ENCODE assay signal across 1 cellular context in the genomic region with DNA sequence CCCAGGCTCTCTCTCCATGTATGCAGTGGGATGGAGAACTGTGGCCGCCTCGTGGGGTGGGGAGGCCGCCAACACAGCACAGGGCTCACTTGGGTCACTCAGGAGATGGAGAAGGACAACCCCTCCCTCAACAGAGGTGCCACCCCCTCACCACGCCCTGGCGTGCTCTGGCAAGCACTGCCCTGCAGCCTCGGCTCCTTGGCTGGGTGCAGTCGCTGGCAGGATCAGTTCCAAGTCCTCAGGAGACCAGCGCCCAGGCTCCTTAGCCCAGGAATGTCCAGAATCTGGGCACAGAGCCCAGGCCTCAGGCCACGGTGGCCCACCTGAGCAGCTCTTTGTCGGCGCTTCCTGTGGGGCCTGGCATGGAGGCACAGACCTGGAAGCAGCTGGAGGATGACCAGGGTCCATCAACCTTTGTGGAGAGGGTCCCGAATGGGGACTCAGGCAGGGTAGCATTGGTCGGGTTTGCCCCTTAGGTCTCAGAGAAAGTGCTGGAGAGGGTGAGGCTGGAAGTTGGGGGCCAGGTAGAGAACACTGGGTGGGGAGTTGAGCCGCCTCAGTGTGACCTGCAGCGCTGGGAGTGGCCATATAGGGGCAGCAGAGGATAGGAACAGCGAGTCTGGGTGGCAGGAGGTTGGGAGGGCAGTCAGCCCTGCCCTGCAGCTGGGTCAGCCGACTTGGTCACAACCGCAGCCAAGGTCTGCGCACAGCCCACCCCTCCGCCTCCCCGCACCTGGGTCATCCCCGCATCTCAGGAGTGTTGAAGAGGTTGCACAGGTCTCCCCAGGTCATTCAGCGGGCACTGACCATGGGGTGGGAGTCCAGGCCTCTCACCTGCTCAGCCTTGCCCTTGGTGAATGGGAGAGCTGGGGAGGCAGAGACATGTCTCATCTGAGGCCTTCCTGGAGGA.
TF ChIP-seq lines count a peak whose summit lies in the region.

No MANE protein-coding gene starts in this region.

TF ChIP-seq in HepG2, 621 proteins besides CTCF, POLR2A, EP300 and RAD21 (continued from another document and continues in another):
- TF ChIP-seq, protein P1, sequence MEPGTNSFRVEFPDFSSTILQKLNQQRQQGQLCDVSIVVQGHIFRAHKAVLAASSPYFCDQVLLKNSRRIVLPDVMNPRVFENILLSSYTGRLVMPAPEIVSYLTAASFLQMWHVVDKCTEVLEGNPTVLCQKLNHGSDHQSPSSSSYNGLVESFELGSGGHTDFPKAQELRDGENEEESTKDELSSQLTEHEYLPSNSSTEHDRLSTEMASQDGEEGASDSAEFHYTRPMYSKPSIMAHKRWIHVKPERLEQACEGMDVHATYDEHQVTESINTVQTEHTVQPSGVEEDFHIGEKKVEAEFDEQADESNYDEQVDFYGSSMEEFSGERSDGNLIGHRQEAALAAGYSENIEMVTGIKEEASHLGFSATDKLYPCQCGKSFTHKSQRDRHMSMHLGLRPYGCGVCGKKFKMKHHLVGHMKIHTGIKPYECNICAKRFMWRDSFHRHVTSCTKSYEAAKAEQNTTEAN (CRISPR knock-in tag; conservative IDR thresholded peaks at IDR 0.05): no peak
- TF ChIP-seq MEF2D (CRISPR knock-in tag; IDR thresholded peaks at IDR 0.05) (no peak), ZNF768 (CRISPR knock-in tag; IDR thresholded peaks at IDR 0.05) (no peak), FOXK2 (IDR thresholded peaks at IDR 0.05) (no peak), KDM3A (CRISPR knock-in tag; IDR thresholded peaks at IDR 0.05; ENCODE audit: low read depth) (no peak), NFYC (CRISPR knock-in tag; IDR thresholded peaks at IDR 0.05) (no peak), CEBPG (CRISPR knock-in tag; IDR thresholded peaks at IDR 0.05) (no peak), SRY (CRISPR knock-in tag; IDR thresholded peaks at IDR 0.05) (0 out of 2 replicates have a peak, but pooled peaks have one; percentile 43), ZNF460 (CRISPR knock-in tag; IDR thresholded peaks at IDR 0.05; ENCODE audit: borderline replicate concordance) (no peak), KDM5B (CRISPR knock-in tag; IDR thresholded peaks at IDR 0.05; ENCODE audit: borderline replicate concordance) (0 out of 2 replicates have a peak, but pooled peaks have one; percentile 62), JUN (CRISPR knock-in tag; IDR thresholded peaks at IDR 0.05) (no peak), ZNF281 (CRISPR knock-in tag; IDR thresholded peaks at IDR 0.05; ENCODE audit: borderline replicate concordance) (no peak), ZNF383 (CRISPR knock-in tag; IDR thresholded peaks at IDR 0.05; ENCODE audit: borderline replicate concordance) (no peak), ZBTB10 (CRISPR knock-in tag; IDR thresholded peaks at IDR 0.05; ENCODE audit: borderline replicate concordance) (no peak), RFXAP (CRISPR knock-in tag; IDR thresholded peaks at IDR 0.05; ENCODE audit: borderline replicate concordance) (no peak), SP1 (IDR thresholded peaks at IDR 0.05) (no peak), SP1 (CRISPR knock-in tag; IDR thresholded peaks at IDR 0.05) (no peak), HCFC1 (IDR thresholded peaks at IDR 0.05; ENCODE audit: low read depth, low read length) (no peak), ZNF225 (CRISPR knock-in tag; IDR thresholded peaks at IDR 0.05) (no peak; the same call in 1 of the 2 replicates), ZSCAN30 (CRISPR knock-in tag; IDR thresholded peaks at IDR 0.05) (no peak), ZNF790 (CRISPR knock-in tag; IDR thresholded peaks at IDR 0.05; ENCODE audit: borderline replicate concordance) (no peak), GABPB1 (CRISPR knock-in tag; IDR thresholded peaks at IDR 0.05) (no peak), BHLHE40 (IDR thresholded peaks at IDR 0.05; ENCODE audit: low read length) (no peak), RNF2 (conservative IDR thresholded peaks at IDR 0.05; ENCODE audit: low read depth) (no peak), SMARCE1 (IDR thresholded peaks at IDR 0.05; ENCODE audit: borderline replicate concordance) (no peak), TOPORS (CRISPR knock-in tag; IDR thresholded peaks at IDR 0.05) (no peak), NPAS2 (CRISPR knock-in tag; IDR thresholded peaks at IDR 0.05; ENCODE audit: borderline replicate concordance) (no peak), ZNF747 (CRISPR knock-in tag; IDR thresholded peaks at IDR 0.05; ENCODE audit: borderline replicate concordance) (no peak), ZNF337 (CRISPR knock-in tag; IDR thresholded peaks at IDR 0.05; ENCODE audit: borderline replicate concordance, low read depth) (no peak), TAF1 (CRISPR knock-in tag; IDR thresholded peaks at IDR 0.05) (no peak), ZNF782 (CRISPR knock-in tag; IDR thresholded peaks at IDR 0.05; ENCODE audit: borderline replicate concordance) (no peak), FOXJ3 (CRISPR knock-in tag; IDR thresholded peaks at IDR 0.05; ENCODE audit: borderline replicate concordance) (no peak), YEATS2 (CRISPR knock-in tag; IDR thresholded peaks at IDR 0.05; ENCODE audit: borderline replicate concordance) (peak; percentile 52; the same call in 1 of the 2 replicates), ZNF280D (CRISPR knock-in tag; IDR thresholded peaks at IDR 0.05) (no peak), THAP7 (CRISPR knock-in tag; IDR thresholded peaks at IDR 0.05) (no peak), KLF16 (CRISPR knock-in tag; IDR thresholded peaks at IDR 0.05) (no peak)
- TF ChIP-seq, protein P2, sequence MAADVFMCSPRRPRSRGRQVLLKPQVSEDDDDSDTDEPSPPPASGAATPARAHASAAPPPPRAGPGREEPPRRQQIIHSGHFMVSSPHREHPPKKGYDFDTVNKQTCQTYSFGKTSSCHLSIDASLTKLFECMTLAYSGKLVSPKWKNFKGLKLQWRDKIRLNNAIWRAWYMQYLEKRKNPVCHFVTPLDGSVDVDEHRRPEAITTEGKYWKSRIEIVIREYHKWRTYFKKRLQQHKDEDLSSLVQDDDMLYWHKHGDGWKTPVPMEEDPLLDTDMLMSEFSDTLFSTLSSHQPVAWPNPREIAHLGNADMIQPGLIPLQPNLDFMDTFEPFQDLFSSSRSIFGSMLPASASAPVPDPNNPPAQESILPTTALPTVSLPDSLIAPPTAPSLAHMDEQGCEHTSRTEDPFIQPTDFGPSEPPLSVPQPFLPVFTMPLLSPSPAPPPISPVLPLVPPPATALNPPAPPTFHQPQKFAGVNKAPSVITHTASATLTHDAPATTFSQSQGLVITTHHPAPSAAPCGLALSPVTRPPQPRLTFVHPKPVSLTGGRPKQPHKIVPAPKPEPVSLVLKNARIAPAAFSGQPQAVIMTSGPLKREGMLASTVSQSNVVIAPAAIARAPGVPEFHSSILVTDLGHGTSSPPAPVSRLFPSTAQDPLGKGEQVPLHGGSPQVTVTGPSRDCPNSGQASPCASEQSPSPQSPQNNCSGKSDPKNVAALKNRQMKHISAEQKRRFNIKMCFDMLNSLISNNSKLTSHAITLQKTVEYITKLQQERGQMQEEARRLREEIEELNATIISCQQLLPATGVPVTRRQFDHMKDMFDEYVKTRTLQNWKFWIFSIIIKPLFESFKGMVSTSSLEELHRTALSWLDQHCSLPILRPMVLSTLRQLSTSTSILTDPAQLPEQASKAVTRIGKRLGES (CRISPR knock-in tag; IDR thresholded peaks at IDR 0.05; ENCODE audit: borderline replicate concordance): no peak
- TF ChIP-seq, protein P3, sequence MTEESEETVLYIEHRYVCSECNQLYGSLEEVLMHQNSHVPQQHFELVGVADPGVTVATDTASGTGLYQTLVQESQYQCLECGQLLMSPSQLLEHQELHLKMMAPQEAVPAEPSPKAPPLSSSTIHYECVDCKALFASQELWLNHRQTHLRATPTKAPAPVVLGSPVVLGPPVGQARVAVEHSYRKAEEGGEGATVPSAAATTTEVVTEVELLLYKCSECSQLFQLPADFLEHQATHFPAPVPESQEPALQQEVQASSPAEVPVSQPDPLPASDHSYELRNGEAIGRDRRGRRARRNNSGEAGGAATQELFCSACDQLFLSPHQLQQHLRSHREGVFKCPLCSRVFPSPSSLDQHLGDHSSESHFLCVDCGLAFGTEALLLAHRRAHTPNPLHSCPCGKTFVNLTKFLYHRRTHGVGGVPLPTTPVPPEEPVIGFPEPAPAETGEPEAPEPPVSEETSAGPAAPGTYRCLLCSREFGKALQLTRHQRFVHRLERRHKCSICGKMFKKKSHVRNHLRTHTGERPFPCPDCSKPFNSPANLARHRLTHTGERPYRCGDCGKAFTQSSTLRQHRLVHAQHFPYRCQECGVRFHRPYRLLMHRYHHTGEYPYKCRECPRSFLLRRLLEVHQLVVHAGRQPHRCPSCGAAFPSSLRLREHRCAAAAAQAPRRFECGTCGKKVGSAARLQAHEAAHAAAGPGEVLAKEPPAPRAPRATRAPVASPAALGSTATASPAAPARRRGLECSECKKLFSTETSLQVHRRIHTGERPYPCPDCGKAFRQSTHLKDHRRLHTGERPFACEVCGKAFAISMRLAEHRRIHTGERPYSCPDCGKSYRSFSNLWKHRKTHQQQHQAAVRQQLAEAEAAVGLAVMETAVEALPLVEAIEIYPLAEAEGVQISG (CRISPR knock-in tag; IDR thresholded peaks at IDR 0.05): no peak
- TF ChIP-seq, protein P4, sequence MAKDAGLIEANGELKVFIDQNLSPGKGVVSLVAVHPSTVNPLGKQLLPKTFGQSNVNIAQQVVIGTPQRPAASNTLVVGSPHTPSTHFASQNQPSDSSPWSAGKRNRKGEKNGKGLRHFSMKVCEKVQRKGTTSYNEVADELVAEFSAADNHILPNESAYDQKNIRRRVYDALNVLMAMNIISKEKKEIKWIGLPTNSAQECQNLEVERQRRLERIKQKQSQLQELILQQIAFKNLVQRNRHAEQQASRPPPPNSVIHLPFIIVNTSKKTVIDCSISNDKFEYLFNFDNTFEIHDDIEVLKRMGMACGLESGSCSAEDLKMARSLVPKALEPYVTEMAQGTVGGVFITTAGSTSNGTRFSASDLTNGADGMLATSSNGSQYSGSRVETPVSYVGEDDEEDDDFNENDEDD (CRISPR knock-in tag; IDR thresholded peaks at IDR 0.05; ENCODE audit: borderline replicate concordance): no peak; the same call in 1 of the 2 replicates
